23 cellular contexts compared by ENCODE assay signal in the genomic region with DNA sequence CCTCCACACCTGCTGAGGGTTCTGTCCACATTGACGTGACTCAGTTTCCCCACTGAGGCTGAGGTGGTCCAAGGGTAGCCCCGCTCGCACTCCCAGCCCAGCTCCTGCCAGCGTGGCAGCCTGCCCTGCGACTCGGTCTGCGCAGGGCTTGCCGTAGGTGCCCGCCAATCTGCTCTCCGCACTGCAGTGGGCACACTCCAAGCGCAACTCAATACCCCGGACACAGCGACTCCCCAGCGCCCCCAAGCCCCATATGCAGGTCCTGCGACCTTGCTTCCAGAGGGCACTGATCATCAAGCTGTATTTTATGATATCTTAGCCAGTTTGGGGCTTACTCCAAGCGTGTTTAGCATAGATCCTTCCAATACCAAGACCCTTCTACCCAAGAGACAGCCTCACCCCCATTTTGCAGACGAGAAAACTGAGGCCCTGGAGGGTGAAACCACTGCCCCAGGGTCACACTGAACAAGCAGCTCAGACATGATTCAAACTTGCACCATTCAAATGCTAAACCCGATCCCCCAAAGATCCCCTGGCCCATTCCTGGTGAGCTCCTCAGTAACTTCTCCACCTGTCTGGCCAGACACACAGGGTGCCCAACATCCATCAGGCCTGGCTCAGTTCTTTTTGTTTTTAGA. TPM values are rescaled to one million over a fixed set of nuclear protein-coding genes. Genes with fewer than 3 reads are reported as not detected.
DNase-seq lines count a peak whose midpoint lies in the region; ATAC-seq, FAIRE-seq and TF ChIP-seq lines count a peak whose summit lies in the region.
"Had no signal": no experiment of that assay in that cellular context is flagged by ENCODE, and none has a peak within 500 bp of the region (broad histone marks: within the 10 kb centered on the region; RNA-seq: fewer than 3 reads in every experiment).

No MANE protein-coding gene starts in this region.

- H3K79me2 ChIP-seq in HepG2 (ENCODE audit: insufficient read depth, low read length) (no peaks in the 10 kb centered on the region), PC-3 (ENCODE audit: low read length) (no peaks in the 10 kb centered on the region)

- TF ChIP-seq EP300 in HepG2 (IDR thresholded peaks at IDR 0.05; ENCODE audit: low read depth in 2 of 2, low read length in 2 of 2) (no peak), HepG2 (CRISPR knock-in tag; IDR thresholded peaks at IDR 0.05; ENCODE audit: borderline replicate concordance) (no peak)

- H3K9ac ChIP-seq in HepG2 (ENCODE audit: insufficient read depth, low read depth, low read length): no peak overlapping the region
- H3K9ac ChIP-seq in PC-3 (ENCODE audit: low read length): no peak overlapping the region
- H3K9ac ChIP-seq: GM23248 had no signal

- H3K27ac Mint-ChIP-seq in endothelial cell (ENCODE audit: unreplicated experiment): peak overlapping the region; percentile 52
- H3K27ac Mint-ChIP-seq: CD4-positive, CD25-positive, alpha-beta regulatory T cell; HFFc6 had no signal

- H3K4me3 ChIP-seq in HepG2 (replicated peaks in 1 of 3; ENCODE audit: insufficient read depth in 1 of 3, low read depth in 2 of 3, low read length in 3 of 3) (no peak overlapping the region), right lobe of liver (no peak overlapping the region), PC-3 (ENCODE audit: low read length) (no peak overlapping the region)
- H3K4me3 ChIP-seq: GM23248 had no signal

- peaks cover 3% of the 10 kb centered on the region for H3K27me3 Mint-ChIP-seq in endothelial cell (ENCODE audit: unreplicated experiment)

- H3K27me3 ChIP-seq in HepG2 (ENCODE audit: control insufficient read depth in 1 of 2, insufficient read depth in 2 of 2, low read length in 2 of 2): no peaks in the 10 kb centered on the region
- no peaks in the 10 kb centered on the region for H3K27me3 ChIP-seq in right lobe of liver
- H3K27me3 ChIP-seq in PC-3 (ENCODE audit: low read length): no peaks in the 10 kb centered on the region
- H3K27me3 ChIP-seq: BE2C had no signal

- H2AFZ ChIP-seq in HepG2 (ENCODE audit: low read length): no peak overlapping the region
- H2AFZ ChIP-seq in PC-3 (ENCODE audit: low read length): no peak overlapping the region
- H2AFZ ChIP-seq: GM23248 had no signal

- H3K36me3 Mint-ChIP-seq in endothelial cell (ENCODE audit: low read depth, unreplicated experiment): peaks cover 8% of the 10 kb centered on the region
- H3K36me3 Mint-ChIP-seq: CD4-positive, CD25-positive, alpha-beta regulatory T cell had no signal

- TF ChIP-seq RAD21 in HepG2 (CRISPR knock-in tag; IDR thresholded peaks at IDR 0.05): no peak

- 88% methylated on average over 12 of the region's 18 CpGs for WGBS in HepG2 (ENCODE audit: low lambda C conversion rate)
- WGBS in right lobe of liver (ENCODE audit: insufficient coverage, low coverage, low lambda C conversion rate, missing lambda C conversion rate): 0% methylated on average over 1 of the region's 18 CpGs

- DNase-seq in HepG2 (ENCODE audit: low spot score) (no peak), right lobe of liver (no peak), PC-3 (no peak), endothelial cell (ENCODE audit: low spot score) (peak; percentile 17), NCI-H524 treated with DMSO at 0.1 percent for 48 hours (lab: John Stamatoyannopoulos, UW) (no peak), cortex of kidney (lab: John Stamatoyannopoulos, UW) (no peak), T-helper 1 cell (no peak), NCI-H2107 (lab: John Stamatoyannopoulos, UW) (no peak)
- DNase-seq: 8988T; BE2C; CD4-positive, CD25-positive, alpha-beta regulatory T cell; COR-L47; DMS 273 treated with DMSO at 0.1 percent for 48 hours; DND-41; GM23248; HFFc6; NCI-H1436; NCI-H2029; NCI-H774; OCI-M1; SIG-M5 had no signal

- H3K9me2 ChIP-seq in PC-3 (replicated peaks; ENCODE audit: low read length): no peaks in the 10 kb centered on the region

- no peak for TF ChIP-seq CTCF in HepG2 (CRISPR knock-in tag; IDR thresholded peaks at IDR 0.05)
- no peak for TF ChIP-seq CTCF in right lobe of liver (IDR thresholded peaks at IDR 0.05)
- TF ChIP-seq CTCF in PC-3 (conservative IDR thresholded peaks at IDR 0.05; ENCODE audit: low read depth, low read length): peak; percentile 13; the same call in 1 of the 2 replicates
- TF ChIP-seq CTCF in endothelial cell (IDR thresholded peaks at IDR 0.05; ENCODE audit: unreplicated experiment): no peak

- POLR2A ChIA-PET in HepG2 (lab: Yijun Ruan, JAX) (no interaction called here), PC-3 (lab: Charles Lee; ENCODE audit: unreplicated experiment) (no interaction called here)

- H3K4me1 ChIP-seq in HepG2 (ENCODE audit: insufficient read depth, low read length) (no peaks in the 10 kb centered on the region), right lobe of liver (no peaks in the 10 kb centered on the region), PC-3 (ENCODE audit: insufficient read depth, low read length) (no peaks in the 10 kb centered on the region)
- H3K4me1 ChIP-seq: BE2C had no signal

- CTCF ChIA-PET in HepG2 (lab: Yijun Ruan, JAX; ENCODE audit: low intra/inter-chr PET ratio, low total read pairs): no interaction called here
- CTCF ChIA-PET in PC-3 (lab: Charles Lee): no interaction called here

- BruUV-seq in HepG2 (replicated peaks; lab: Mats Ljungman, UMichigan) (no TSS peak), PC-3 (replicated peaks; lab: Mats Ljungman, UMichigan) (no TSS peak)

- no peak for TF ChIP-seq POLR2A in HepG2 (IDR thresholded peaks at IDR 0.05; ENCODE audit: insufficient read depth in 1 of 2, low read depth in 2 of 2, low read length in 2 of 2)
- TF ChIP-seq POLR2A in right lobe of liver (IDR thresholded peaks at IDR 0.05): no peak

- H3K9me3 ChIP-seq in HepG2 (ENCODE audit: low read length) (no peaks in the 10 kb centered on the region), right lobe of liver (no peaks in the 10 kb centered on the region), PC-3 (ENCODE audit: low read length) (no peaks in the 10 kb centered on the region)
- H3K9me3 ChIP-seq: BE2C had no signal

- intact Hi-C loops in HepG2 (cut with micrococcal nuclease; ENCODE audit: unreplicated experiment): no loop called here
- intact Hi-C loops in right lobe of liver (cut with DNase I): no loop called here
- intact Hi-C loops in PC-3 (cut with micrococcal nuclease): no loop called here

- H3K4me2 ChIP-seq in HepG2 (ENCODE audit: low read depth, low read length) (no peak overlapping the region), PC-3 (ENCODE audit: low read length) (no peak overlapping the region)

- H3K36me3 ChIP-seq in HepG2 (replicated peaks in 1 of 2; ENCODE audit: control insufficient read depth in 1 of 2, insufficient read depth in 2 of 2, low read length in 2 of 2) (peaks cover 0 to 3% of the 10 kb centered on the region in 2 experiments; a peak in 2 of 5 replicates), right lobe of liver (no peaks in the 10 kb centered on the region), PC-3 (ENCODE audit: low read depth, low read length) (no peaks in the 10 kb centered on the region; the same call in 1 of the 2 replicates)

- in situ Hi-C loops in HepG2 (cut with HindIII; ENCODE audit: extremely low pct_ligation_motif_present, low pct_unique_long_range_greater_than_20kb): no loop called here

- H3K4me1 Mint-ChIP-seq in endothelial cell (ENCODE audit: unreplicated experiment): peaks cover 4% of the 10 kb centered on the region

- FAIRE-seq in HepG2 (lab: Jason Lieb, UNC): no peak
- FAIRE-seq: G401.6 had no signal

- peaks cover 14% of the 10 kb centered on the region; the same call in 1 of the 2 replicates for H4K20me1 ChIP-seq in HepG2 (ENCODE audit: insufficient read depth, low read length)
- no peaks in the 10 kb centered on the region for H4K20me1 ChIP-seq in PC-3 (ENCODE audit: low read length)

- H3K27ac ChIP-seq in HepG2 (ENCODE audit: extremely low read length, insufficient read depth, low read length) (no peak overlapping the region), right lobe of liver (no peak overlapping the region), PC-3 (ENCODE audit: low read length) (no peak overlapping the region)
- H3K27ac ChIP-seq: GM23248 had no signal

- no peaks in the 10 kb centered on the region for H3K9me3 Mint-ChIP-seq in endothelial cell (ENCODE audit: unreplicated experiment)
- H3K9me3 Mint-ChIP-seq: HFFc6 had no signal

- no peak overlapping the region for H3K4me3 Mint-ChIP-seq in endothelial cell (ENCODE audit: unreplicated experiment)
- H3K4me3 Mint-ChIP-seq: CD4-positive, CD25-positive, alpha-beta regulatory T cell; HFFc6 had no signal

- no peak for ATAC-seq in HepG2
- ATAC-seq in right lobe of liver: no peak
- no peak for ATAC-seq in PC-3
- ATAC-seq: SK-N-SH treated with all-trans-retinoic acid at 6 μM for 48 hours had no signal

- H3F3A ChIP-seq in PC-3 (ENCODE audit: low read length, unreplicated experiment): no peaks in the 10 kb centered on the region

TF ChIP-seq in HepG2, 621 proteins besides CTCF, POLR2A, EP300 and RAD21 (continues in another document):
- TF ChIP-seq RBFOX2 (IDR thresholded peaks at IDR 0.05; ENCODE audit: low read depth, low read length): no peak

RNA-seq across cellular contexts. Expression of a gene that starts 13.5 kb away (rescaled TPM):
- total RNA-seq in HepG2 (2016; rRNA removed; fragmentation: Illumina TruSeq; extraction: Trizol) (21.3 and 32.7 TPM in 2 replicates), right lobe of liver (10 to 100 TPM in 5 of 6 experiments, 1 to 10 TPM in 1; 6.1 to 39.9 (median 22.1) TPM), PC-3 (2014; rRNA removed) (106 and 134 TPM in 2 replicates), endothelial cell (ENCODE audit: unreplicated experiment) (93.7 TPM)
- total RNA-seq in HepG2 (2016; cell fraction: cytosol; rRNA removed; fragmentation: Illumina TruSeq; extraction: Trizol; ENCODE audit: low read depth): 8.8 and 10.2 TPM in 2 replicates
- total RNA-seq in HepG2 (2016; cell fraction: insoluble cytoplasmic fraction; rRNA removed; fragmentation: Illumina TruSeq; extraction: Trizol): 17.7 and 32.1 TPM in 2 replicates
- total RNA-seq in HepG2 (2016; cell fraction: membrane; rRNA removed; fragmentation: Illumina TruSeq; extraction: Trizol): 21.8 and 23.0 TPM in 2 replicates
- 57.4 and 62.6 TPM in 2 replicates for total RNA-seq in HepG2 (2016; cell fraction: nucleus; rRNA removed; fragmentation: Illumina TruSeq; extraction: Trizol)
- polyA plus RNA-seq in HepG2 (2011; rRNA removed): 43.9 and 63.5 TPM in 2 replicates
- 36.8 and 40.6 TPM in 2 replicates for polyA plus RNA-seq in HepG2 (2011; cell fraction: cytosol; rRNA removed)
- polyA plus RNA-seq in HepG2 (2011; cell fraction: nucleus; rRNA removed): 194 and 221 TPM in 2 replicates
- 24.6 and 49.4 TPM in 2 replicates for polyA plus RNA-seq in HepG2 (2012)
- polyA plus RNA-seq in HepG2 (2016; cell fraction: cytosol; fragmentation: Illumina TruSeq; extraction: Trizol; ENCODE audit: low read depth): 4.6 and 4.7 TPM in 2 replicates
- polyA plus RNA-seq in HepG2 (2016; cell fraction: insoluble cytoplasmic fraction; fragmentation: Illumina TruSeq; extraction: Trizol; ENCODE audit: low read depth): 8.4 and 10.5 TPM in 2 replicates
- 5.1 and 5.2 TPM in 2 replicates for polyA plus RNA-seq in HepG2 (2016; cell fraction: membrane; fragmentation: Illumina TruSeq; extraction: Trizol; ENCODE audit: low read depth)
- 68.7 and 77.5 TPM in 2 replicates for polyA plus RNA-seq in HepG2 (2016; cell fraction: nucleus; fragmentation: Illumina TruSeq; extraction: Trizol; ENCODE audit: insufficient read depth, low read depth)
- polyA minus RNA-seq in HepG2 (2011; rRNA and poly(A)+ RNA removed; ENCODE audit: low replicate concordance): 65.7 and 175 TPM in 2 replicates
- 79.6 and 103 TPM in 2 replicates for polyA minus RNA-seq in HepG2 (2011; cell fraction: cytosol; rRNA and poly(A)+ RNA removed)
- 55.6 and 71.9 TPM in 2 replicates for polyA minus RNA-seq in HepG2 (2011; cell fraction: nucleus; rRNA and poly(A)+ RNA removed)
